Comparison of ENCODE assay signal across 24 cellular contexts in the genomic region with DNA sequence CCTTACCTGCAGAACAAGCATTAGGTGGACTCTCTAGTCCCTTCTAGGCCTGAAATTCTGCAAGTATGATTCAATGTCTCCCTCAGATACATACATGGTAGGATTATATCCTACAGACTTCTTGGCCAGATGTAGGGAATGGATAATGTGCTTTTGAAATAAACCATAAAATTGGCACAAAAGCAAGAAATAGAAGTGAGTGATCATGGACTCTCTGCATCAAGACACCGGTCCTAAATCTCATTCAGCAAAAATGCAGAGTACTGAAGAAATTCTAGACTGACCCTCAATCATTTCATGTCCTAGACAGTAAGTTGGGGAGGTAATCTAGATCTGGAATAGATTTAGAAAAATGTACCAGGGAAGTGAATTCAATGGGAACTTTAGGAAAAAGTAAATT.
"Had no signal": no experiment of that assay in that cellular context is flagged by ENCODE, and none has a peak within 500 bp of the region (broad histone marks: within the 10 kb centered on the region; RNA-seq: fewer than 3 reads in every experiment).

No MANE protein-coding gene starts in this region.

- ATAC-seq: activated naive CD4-positive, alpha-beta T cell treated with anti-CD3 and anti-CD28 coated beads, Interleukin-2, amount 50 U/mL, for 72 hours; activated naive CD8-positive, alpha-beta T cell treated with anti-CD3 and anti-CD28 coated beads, Interleukin-2, amount 50 U/mL, for 24 hours; activated T-cell treated with anti-CD3 and anti-CD28 coated beads, Interleukin-2, amount 50 U/mL, for 4 hours; T-cell had no signal

- H3K9me3 ChIP-seq: Peyer's patch, SJSA1 had no signal

- H3K27ac ChIP-seq: Peyer's patch, RWPE1, SJSA1 had no signal

- H3K4me1 ChIP-seq: Peyer's patch had no signal

- H3K27me3 ChIP-seq: Peyer's patch, SJSA1 had no signal

- H3K4me3 ChIP-seq: Peyer's patch, SJSA1 had no signal

- H3K36me3 ChIP-seq: Peyer's patch, SJSA1 had no signal

- DNase-seq: activated CD4-positive, alpha-beta memory T cell treated with anti-CD3 and anti-CD28 coated beads for 36 hours; activated CD4-positive, alpha-beta T cell treated with anti-CD3 and anti-CD28 coated beads, Interleukin-2, amount 10 ng/mL, durations not matched to agents 7 days and 5 days; activated CD4-positive, CD25-positive, alpha-beta regulatory T cell; activated CD8-positive, alpha-beta memory T cell treated with anti-CD3 and anti-CD28 coated beads for 24 hours; activated effector memory CD4-positive, alpha-beta T cell treated with anti-CD3 and anti-CD28 coated beads, Interleukin-2, amount 50 U/mL, for 16 hours; activated naive CD4-positive, alpha-beta T cell treated with Interleukin-2 at 50 U/mL for 16 hours; activated naive CD8-positive, alpha-beta T cell treated with anti-CD3 and anti-CD28 coated beads, Interleukin-2, amount 50 U/mL, for 24 hours; activated T-cell treated with anti-CD3 and anti-CD28 coated beads, Interleukin-2, amount 50 U/mL, for 4 hours; amygdala; caudate nucleus; KG1; MV-4-11; NCI-H1092 treated with DMSO at 0.1 percent for 48 hours; NCI-H1417 treated with DMSO at 0.1 percent for 48 hours; NCI-H1694; NCI-H2029 treated with DMSO at 0.1 percent for 48 hours; NCI-H524; Peyer's patch; Right ventricle myocardium superior; T-cell; T1000 had no signal
